27 cellular contexts compared by ENCODE assay signal in genomic region chr12:118220697-118221096, GRCh38.
DNase-seq lines count a peak whose midpoint lies in the region; ATAC-seq, FAIRE-seq and TF ChIP-seq lines count a peak whose summit lies in the region.
"Had no signal": no experiment of that assay in that cellular context is flagged by ENCODE, and none has a peak within 500 bp of the region (broad histone marks: within the 10 kb centered on the region; RNA-seq: fewer than 3 reads in every experiment).

No MANE protein-coding gene starts in this region.

- FAIRE-seq in GM19239 (lab: Jason Lieb, UNC): peak; percentile 75
- FAIRE-seq: H54, K562, TTC549 had no signal

- H3K36me3 Mint-ChIP-seq in CD4-positive, CD25-positive, alpha-beta regulatory T cell: peaks cover 26% of the 10 kb centered on the region
- H3K36me3 Mint-ChIP-seq in naive B cell: peaks cover 7 to 8% of the 10 kb centered on the region in 2 donors

- no peak for TF ChIP-seq POLR2A in transverse colon (IDR thresholded peaks at IDR 0.05)

- no peaks in the 10 kb centered on the region for H3K79me1 ChIP-seq in mesendoderm (ENCODE audit: low read length)

- no peak overlapping the region for H2AK5ac ChIP-seq in mesendoderm (ENCODE audit: low read length)

- H2BK15ac ChIP-seq in mesendoderm (replicated peaks; ENCODE audit: low read depth): no peak overlapping the region

- no peak overlapping the region for H3K27ac ChIP-seq in CD4-positive, CD25-positive, alpha-beta regulatory T cell (ENCODE audit: insufficient read depth, low read length, poor library complexity, severe bottlenecking)
- H3K27ac ChIP-seq in transverse colon (no peak overlapping the region), mesendoderm (ENCODE audit: low read depth, low read length) (no peak overlapping the region)
- H3K27ac ChIP-seq: ascending aorta, esophagus muscularis mucosa, right atrium auricular region, spleen, stomach had no signal

- H4K5ac ChIP-seq in mesendoderm (ENCODE audit: low read length): no peak overlapping the region

- H3K27ac Mint-ChIP-seq in CD4-positive, CD25-positive, alpha-beta regulatory T cell: peak overlapping the region in 2 of 3 donors; percentile 38 to 65
- H3K27ac Mint-ChIP-seq in naive B cell: peak overlapping the region; percentile 25 to 96 (median 82)
- H3K27ac Mint-ChIP-seq: activated CD8-positive, alpha-beta memory T cell treated with anti-CD3 and anti-CD28 coated beads, Interleukin-2, amount 10 ng/mL, durations not matched to agents 7 days and 5 days; activated naive CD4-positive, alpha-beta T cell treated with anti-CD3 and anti-CD28 coated beads, Interleukin-2, amount 50 U/mL, for 24 hours had no signal

- no peak overlapping the region for H3K4me3 Mint-ChIP-seq in CD4-positive, CD25-positive, alpha-beta regulatory T cell
- H3K4me3 Mint-ChIP-seq in naive B cell: no peak overlapping the region
- H3K4me3 Mint-ChIP-seq: activated CD8-positive, alpha-beta memory T cell treated with anti-CD3 and anti-CD28 coated beads, Interleukin-2, amount 10 ng/mL, durations not matched to agents 7 days and 5 days; activated naive CD4-positive, alpha-beta T cell treated with anti-CD3 and anti-CD28 coated beads, Interleukin-2, amount 50 U/mL, for 24 hours had no signal

- in situ Hi-C loops in transverse colon (cut with MboI; ENCODE audit: low pct_ligation_motif_present in 1 of 4, low pct_unique_long_range_greater_than_20kb in 1 of 4, low sequenced_read_pairs in 3 of 4): no loop called here

- no peaks in the 10 kb centered on the region for H3K4me1 ChIP-seq in CD4-positive, CD25-positive, alpha-beta regulatory T cell (ENCODE audit: control insufficient read depth, insufficient read depth, low read length, poor library complexity, severe bottlenecking)
- H3K4me1 ChIP-seq in transverse colon: no peaks in the 10 kb centered on the region
- H3K4me1 ChIP-seq in mesendoderm (ENCODE audit: control insufficient read depth, low read depth, low read length): no peaks in the 10 kb centered on the region
- H3K4me1 ChIP-seq: ascending aorta, esophagus muscularis mucosa, right atrium auricular region, spleen had no signal

- no peak overlapping the region for H3K4me3 ChIP-seq in CD4-positive, CD25-positive, alpha-beta regulatory T cell (ENCODE audit: low read depth, low read length)
- H3K4me3 ChIP-seq in transverse colon (no peak overlapping the region), mesendoderm (ENCODE audit: low read length) (no peak overlapping the region)
- H3K4me3 ChIP-seq: ascending aorta, esophagus muscularis mucosa, K562, right atrium auricular region, spleen, stomach had no signal

- H4K8ac ChIP-seq in mesendoderm (ENCODE audit: low read depth, low read length): no peak overlapping the region

- H3K27me3 Mint-ChIP-seq in CD4-positive, CD25-positive, alpha-beta regulatory T cell: no peaks in the 10 kb centered on the region
- H3K27me3 Mint-ChIP-seq in naive B cell: no peaks in the 10 kb centered on the region
- H3K27me3 Mint-ChIP-seq: activated CD8-positive, alpha-beta memory T cell treated with anti-CD3 and anti-CD28 coated beads, Interleukin-2, amount 10 ng/mL, durations not matched to agents 7 days and 5 days; activated naive CD4-positive, alpha-beta T cell treated with anti-CD3 and anti-CD28 coated beads, Interleukin-2, amount 50 U/mL, for 24 hours had no signal

- H2BK5ac ChIP-seq in mesendoderm (ENCODE audit: low read length): no peak overlapping the region

- intact Hi-C loops in transverse colon (cut with DNase I; ENCODE audit: low total_unique reads): no loop called here

- H3K4ac ChIP-seq in mesendoderm (ENCODE audit: low read depth, low read length): no peak overlapping the region

- no peak overlapping the region for H3K18ac ChIP-seq in mesendoderm (ENCODE audit: low read length)

- H3K27me3 ChIP-seq in CD4-positive, CD25-positive, alpha-beta regulatory T cell (ENCODE audit: control insufficient read depth, insufficient read depth, low read length): no peaks in the 10 kb centered on the region
- no peaks in the 10 kb centered on the region for H3K27me3 ChIP-seq in transverse colon
- no peaks in the 10 kb centered on the region for H3K27me3 ChIP-seq in mesendoderm (ENCODE audit: insufficient read depth, low read length, poor library complexity)
- H3K27me3 ChIP-seq: ascending aorta, esophagus muscularis mucosa, right atrium auricular region, spleen, stomach had no signal

- no peak for ATAC-seq in CD4-positive, CD25-positive, alpha-beta regulatory T cell (ENCODE audit: low read depth in 2 of 2)
- ATAC-seq in naive B cell (ENCODE audit: low read depth in 2 of 2): no peak
- ATAC-seq: activated CD8-positive, alpha-beta memory T cell treated with anti-CD3 and anti-CD28 coated beads, Interleukin-2, amount 10 ng/mL, durations not matched to agents 7 days and 5 days; K562; PC-3 had no signal

- no peak overlapping the region for H3K56ac ChIP-seq in mesendoderm (ENCODE audit: low read length)

- H3K79me2 ChIP-seq in mesendoderm (ENCODE audit: control insufficient read depth, insufficient read depth, low read length): no peaks in the 10 kb centered on the region

- H3K23ac ChIP-seq in mesendoderm (ENCODE audit: low read length): no peak overlapping the region

- no peak overlapping the region for H3K9ac ChIP-seq in mesendoderm (ENCODE audit: low read length)

- H3K36me3 ChIP-seq in CD4-positive, CD25-positive, alpha-beta regulatory T cell (ENCODE audit: control insufficient read depth, insufficient read depth, low read length): peaks cover 22% of the 10 kb centered on the region
- H3K36me3 ChIP-seq in transverse colon (no peaks in the 10 kb centered on the region), mesendoderm (ENCODE audit: control insufficient read depth, insufficient read depth, low read length) (no peaks in the 10 kb centered on the region)
- H3K36me3 ChIP-seq: right atrium auricular region had no signal

- no peak for DNase-seq in CD4-positive, CD25-positive, alpha-beta regulatory T cell
- no peak for DNase-seq in GM19239 (ENCODE audit: insufficient read length, low spot score)
- peak; percentile 5 for DNase-seq in amniotic epithelial cell (ENCODE audit: low read depth)
- no peak for DNase-seq in naive B cell
- DNase-seq in HUDEP-2 (lab: John Stamatoyannopoulos, UW; ENCODE audit: unreplicated experiment in 76 of 76): no peak
- no peak for DNase-seq in transverse colon
- DNase-seq in stimulated activated CD8-positive, alpha-beta memory T cell treated with anti-CD3 and anti-CD28 coated beads, Interleukin-4, amount 100 ng/mL, for 48 hours: no peak
- DNase-seq in mesendoderm: no peak
- DNase-seq: activated CD4-positive, alpha-beta T cell treated with anti-CD3 and anti-CD28 coated beads for 4 hours; activated CD8-positive, alpha-beta memory T cell treated with anti-CD3 and anti-CD28 coated beads, Interleukin-2, amount 10 ng/mL, durations not matched to agents 7 days and 5 days; effector CD8-positive, alpha-beta T cell; mammary epithelial cell; NCI-H2029; NCI-H446; PC-3; SHP77 treated with DMSO at 0.1 percent for 48 hours; spleen; stimulated activated CD4-positive, alpha-beta T cell treated with anti-CD3 and anti-CD28 coated beads, Interleukin-4, amount 100 ng/mL, for 1 hour; stomach; trophoblast cell had no signal

- no peaks in the 10 kb centered on the region for H3K9me3 ChIP-seq in CD4-positive, CD25-positive, alpha-beta regulatory T cell (ENCODE audit: control insufficient read depth in 2 of 2, low read length in 2 of 2)
- no peaks in the 10 kb centered on the region for H3K9me3 ChIP-seq in transverse colon
- H3K9me3 ChIP-seq: ascending aorta, esophagus muscularis mucosa, right atrium auricular region, spleen, stomach had no signal

- H3K4me1 Mint-ChIP-seq in CD4-positive, CD25-positive, alpha-beta regulatory T cell: peaks cover 0 to 3% (median 0%) of the 10 kb centered on the region in 4 donors
- H3K4me1 Mint-ChIP-seq in naive B cell: peaks cover 18 to 26% (median 23%) of the 10 kb centered on the region in 3 donors
- H3K4me1 Mint-ChIP-seq: activated CD8-positive, alpha-beta memory T cell treated with anti-CD3 and anti-CD28 coated beads, Interleukin-2, amount 10 ng/mL, durations not matched to agents 7 days and 5 days; activated naive CD4-positive, alpha-beta T cell treated with anti-CD3 and anti-CD28 coated beads, Interleukin-2, amount 50 U/mL, for 24 hours had no signal

- H3K4me2 ChIP-seq in mesendoderm (ENCODE audit: low read length): no peak overlapping the region

- H2BK120ac ChIP-seq in mesendoderm (ENCODE audit: low read depth, low read length): no peak overlapping the region

- TF ChIP-seq CTCF in transverse colon (IDR thresholded peaks at IDR 0.05): no peak

- no peak for TF ChIP-seq EP300 in transverse colon (IDR thresholded peaks at IDR 0.05; ENCODE audit: low read depth)

- H3K9me3 Mint-ChIP-seq in CD4-positive, CD25-positive, alpha-beta regulatory T cell: peaks cover 0 to 1% (median 0%) of the 10 kb centered on the region in 7 donors
- peaks cover 0 to 4% (median 1%) of the 10 kb centered on the region in 7 donors for H3K9me3 Mint-ChIP-seq in naive B cell
- H3K9me3 Mint-ChIP-seq: activated naive CD4-positive, alpha-beta T cell treated with anti-CD3 and anti-CD28 coated beads, Interleukin-2, amount 50 U/mL, for 24 hours had no signal
